In genomic region chr19:6199240-6199983, GRCh38 we compare ENCODE assay signal across 8 cellular contexts.
A peak's percentile ranks its signal among the peaks of the same experiment; 100 is the strongest.
DNase-seq lines count a peak whose midpoint lies in the region; ATAC-seq, FAIRE-seq and TF ChIP-seq lines count a peak whose summit lies in the region.

No MANE protein-coding gene starts in this region.

- no peak for FAIRE-seq in bronchial epithelial cell (lab: Jason Lieb, UNC)

- peak overlapping the region; percentile 95 for H3K4me3 ChIP-seq in AG04449 (ENCODE audit: low read depth, low read length)
- H3K4me3 ChIP-seq in WERI-Rb-1 (ENCODE audit: low read depth, low read length) = peak overlapping the region; percentile 97
- H3K4me3 ChIP-seq in bronchial epithelial cell (ENCODE audit: low read depth, low read length) = peak overlapping the region; percentile 68
- H3K4me3 ChIP-seq in skin epidermis = peak overlapping the region; percentile 43 to 71 (median 61)

- peak overlapping the region; percentile 91 for H3K27ac ChIP-seq in WERI-Rb-1
- H3K27ac ChIP-seq in skin epidermis = peak overlapping the region in 17 of 21 experiments; percentile 22 to 89 (median 63)

- CTCF ChIA-PET in AG04449 (lab: Yijun Ruan, JAX) = interaction anchor here (1.0 to 5.4 kb wide), 5 partner anchors 9 to 150 kb away, joined by 3 to 34 read pairs (median 3); no protein-coding TSS in a partner anchor

- ATAC-seq in GM18868 (IDR thresholded peaks at IDR 0.05; ENCODE audit: unreplicated experiment) (peak; percentile 80), HG03108 (IDR thresholded peaks at IDR 0.05; ENCODE audit: unreplicated experiment) (peak; percentile 72)

- no peaks in the 10 kb centered on the region for H3K9me3 ChIP-seq in WERI-Rb-1 (ENCODE audit: severe bottlenecking)

- POLR2A ChIA-PET in AG04449 (lab: Yijun Ruan, JAX) = interaction anchor here (0.6 kb wide), 1 partner anchor 1632 kb away, joined by 3 read pairs; no protein-coding TSS in a partner anchor

- TF ChIP-seq CTCF in AG04449 (IDR thresholded peaks at IDR 0.05; ENCODE audit: insufficient read depth, low read length, missing control alignments) (peak; percentile 22), WERI-Rb-1 (IDR thresholded peaks at IDR 0.05; ENCODE audit: low read depth, low read length) (peak; percentile 23; the same call in 1 of the 2 replicates), bronchial epithelial cell (IDR thresholded peaks at IDR 0.05; ENCODE audit: insufficient read depth, low read length, severe bottlenecking) (peak; percentile 47)

- H3K27me3 ChIP-seq in WERI-Rb-1 (ENCODE audit: insufficient read depth, low read depth, severe bottlenecking) (no peaks in the 10 kb centered on the region), bronchial epithelial cell (ENCODE audit: control insufficient read depth, insufficient read depth, low read length) (no peaks in the 10 kb centered on the region)

- H3K36me3 ChIP-seq in WERI-Rb-1 (no peaks in the 10 kb centered on the region; the same call in 1 of the 2 replicates), bronchial epithelial cell (ENCODE audit: control insufficient read depth, insufficient read depth, low read length) (no peaks in the 10 kb centered on the region)

- DNase-seq in AG04449 (ENCODE audit: low read depth, low spot score) (peak; percentile 84), NCI-H2196 (lab: John Stamatoyannopoulos, UW; ENCODE audit: unreplicated experiment) (peak; percentile 99), WERI-Rb-1 (peak; percentile 98), bronchial epithelial cell (ENCODE audit: low read depth) (peak; percentile 94), iPS-NIHi11 (ENCODE audit: low spot score) (peak; percentile 100)

Comparison
In these comparisons a context has a peak if more than half of its experiments do, and no peak if none do; other contexts are left out.
1. Peak in every context shown above with its lines: DNase-seq, ATAC-seq, H3K4me3 ChIP-seq and H3K27ac ChIP-seq.